In the genomic region with DNA sequence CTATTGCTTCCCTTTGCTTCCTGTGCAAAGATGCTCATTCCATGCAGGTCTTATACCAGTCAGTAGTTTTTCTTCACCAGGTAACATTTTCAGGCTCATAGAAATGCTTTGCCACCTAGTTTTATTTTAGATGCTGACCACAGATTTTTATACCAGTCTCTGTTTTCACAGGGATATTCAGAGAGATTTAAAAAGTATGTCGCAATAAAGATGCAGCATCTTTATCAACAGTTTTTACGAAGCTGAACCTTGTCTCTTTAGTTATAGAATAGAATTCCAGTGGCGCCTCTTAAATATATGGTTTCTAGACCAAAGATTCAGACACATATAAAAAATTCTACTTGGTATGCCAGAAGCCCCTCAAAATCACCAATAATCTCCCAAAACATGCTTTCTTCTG, we compare ENCODE assay signal across 35 cellular contexts.
"Had no signal": no experiment of that assay in that cellular context is flagged by ENCODE, and none has a peak within 500 bp of the region (broad histone marks: within the 10 kb centered on the region; RNA-seq: fewer than 3 reads in every experiment).

No MANE protein-coding gene starts in this region.

- H3K36me3 ChIP-seq: MG63 had no signal

- H3K9me3 ChIP-seq: MG63 had no signal

- DNase-seq: Karpas-422, Kasumi-1, MG63, MM.1S, MV-4-11, NCI-H1048, NCI-H1092, NCI-H1092 treated with DMSO at 0.1 percent for 48 hours, NCI-H1105, NCI-H1105 treated with DMSO at 0.1 percent for 48 hours, NCI-H1417, NCI-H1417 treated with DMSO at 0.1 percent for 48 hours, NCI-H1436, NCI-H1436 treated with DMSO at 0.1 percent for 48 hours, NCI-H146, NCI-H1694, NCI-H1694 treated with DMSO at 0.1 percent for 48 hours, NCI-H187, NCI-H187 treated with DMSO at 0.1 percent for 48 hours, NCI-H1930, NCI-H2029, NCI-H2029 treated with DMSO at 0.1 percent for 48 hours, NCI-H2081, NCI-H2081 treated with DMSO at 0.1 percent for 48 hours, NCI-H2107, NCI-H2171, NCI-H2171 treated with DMSO at 0.1 percent for 48 hours, NCI-H2227 treated with DMSO at 0.1 percent for 48 hours, NCI-H226, NCI-H345, NCI-H446, NCI-H446 treated with DMSO at 0.1 percent for 48 hours, NCI-H510A, NCI-H510A treated with DMSO at 0.1 percent for 48 hours, NCI-H524 had no signal

- H3K27me3 ChIP-seq: MG63 had no signal

- H3K4me3 ChIP-seq: MG63 had no signal
